Comparison of ENCODE assay signal across 8 cellular contexts in genomic region chr14:77120771-77121743, GRCh38. TPM values are rescaled to one million over a fixed set of nuclear protein-coding genes. Genes with fewer than 3 reads are reported as not detected.
DNase-seq lines count a peak whose midpoint lies in the region; ATAC-seq and TF ChIP-seq lines count a peak whose summit lies in the region.

No MANE protein-coding gene starts in this region.

- peaks cover 22% of the 10 kb centered on the region for H3K79me2 ChIP-seq in parathyroid adenoma

- H3K27ac ChIP-seq in parathyroid adenoma = peak overlapping the region; percentile 95

- peaks cover 41% of the 10 kb centered on the region for H3K4me1 ChIP-seq in parathyroid adenoma

- H3K4me2 ChIP-seq in parathyroid adenoma (ENCODE audit: low read length) = no peak overlapping the region

- no peak overlapping the region for H3K9ac ChIP-seq in parathyroid adenoma

- no peak for TF ChIP-seq CTCF in parathyroid adenoma (IDR thresholded peaks at IDR 0.05)

- H3K36me3 ChIP-seq in parathyroid adenoma (ENCODE audit: control insufficient read depth, insufficient read depth, low read length) = no peaks in the 10 kb centered on the region

- H3K4me3 ChIP-seq in parathyroid adenoma (ENCODE audit: low read depth, low read length) = no peak overlapping the region

- H3K9me3 ChIP-seq in parathyroid adenoma (ENCODE audit: control insufficient read depth, low read length) = no peaks in the 10 kb centered on the region

- H2AFZ ChIP-seq in parathyroid adenoma = peak overlapping the region; percentile 13

- no peaks in the 10 kb centered on the region for H3K27me3 ChIP-seq in parathyroid adenoma (ENCODE audit: control insufficient read depth, insufficient read depth, low read length)

- DNase-seq in Ammon's horn (ENCODE audit: low spot score) = peak; percentile 76
- DNase-seq in NCI-H69 (lab: John Stamatoyannopoulos, UW) = peak; percentile 96
- peak; percentile 36 to 59 for DNase-seq in cerebellar nuclear complex (lab: John Stamatoyannopoulos, UW)
- DNase-seq in UCSD-AML1 (lab: John Stamatoyannopoulos, UW; ENCODE audit: unreplicated experiment) = no peak
- DNase-seq in HT-29 (ENCODE audit: low spot score) = no peak

- ATAC-seq in GM19023 (IDR thresholded peaks at IDR 0.05; ENCODE audit: unreplicated experiment) = peak; percentile 89
- peak; percentile 83 for ATAC-seq in HG03103 (IDR thresholded peaks at IDR 0.05; ENCODE audit: low read depth, unreplicated experiment)

RNA-seq across cellular contexts. Expression of gene ZDHHC22, which starts 20.5 kb away (rescaled TPM):
- not detected in 2 replicates for total RNA-seq in HT-29 (2014; rRNA removed; shearing (Covaris generic))

RNA-seq across cellular contexts. Expression of gene CIPC, which starts 23.0 kb away (rescaled TPM):
- total RNA-seq in HT-29 (2014; rRNA removed; shearing (Covaris generic)) = 9.1 and 11.9 TPM in 2 replicates

Comparison
In these comparisons a context has a peak if more than half of its experiments do, and no peak if none do; other contexts are left out.
1. DNase-seq: peak in Ammon's horn (single experiment), NCI-H69 (single experiment) and cerebellar nuclear complex (2 of 2); none in UCSD-AML1 (single experiment) and HT-29 (single experiment).